In genomic region chr1:183235503-183235902, GRCh38 we compare ENCODE assay signal across 11 cellular contexts. TPM values are rescaled to one million over a fixed set of nuclear protein-coding genes. Genes with fewer than 3 reads are reported as not detected.
A peak's percentile ranks its signal among the peaks of the same experiment; 100 is the strongest.
DNase-seq lines count a peak whose midpoint lies in the region; ATAC-seq, FAIRE-seq and TF ChIP-seq lines count a peak whose summit lies in the region.
"Had no signal": no experiment of that assay in that cellular context is flagged by ENCODE, and none has a peak within 500 bp of the region (broad histone marks: within the 10 kb centered on the region; RNA-seq: fewer than 3 reads in every experiment).

No MANE protein-coding gene starts in this region.

- DNase-seq in SHP77 (lab: John Stamatoyannopoulos, UW) (peak; percentile 77 to 93), foreskin keratinocyte (no peak), pons (ENCODE audit: low spot score) (no peak), left colon (no peak)
- DNase-seq: stimulated activated CD8-positive, alpha-beta memory T cell treated with anti-CD3 and anti-CD28 coated beads, Interleukin-4, amount 100 ng/mL, for 48 hours; T-helper 1 cell had no signal

- no peaks in the 10 kb centered on the region for H3K9me3 ChIP-seq in skeletal muscle satellite cell (replicated peaks; ENCODE audit: low read length)

- peaks cover 4% of the 10 kb centered on the region for H3K4me1 ChIP-seq in foreskin keratinocyte
- H3K4me1 ChIP-seq in skeletal muscle satellite cell (ENCODE audit: control insufficient read depth, insufficient read depth, low read length) = peaks cover 38% of the 10 kb centered on the region

- no peak for TF ChIP-seq CTCF in foreskin keratinocyte (conservative IDR thresholded peaks at IDR 0.05)

- H3K36me3 ChIP-seq in skeletal muscle satellite cell (ENCODE audit: insufficient read depth, low read length) = no peaks in the 10 kb centered on the region

- peak; percentile 82 for FAIRE-seq in G401.6 (lab: Jason Lieb, UNC)

- H3K27ac ChIP-seq in foreskin keratinocyte = peak overlapping the region; percentile 41

- H3K9ac ChIP-seq in skeletal muscle satellite cell (ENCODE audit: low read depth, low read length) = peak overlapping the region; percentile 84

- H3K4me2 ChIP-seq in skeletal muscle satellite cell (ENCODE audit: low read length) = peak overlapping the region; percentile 92

- no peaks in the 10 kb centered on the region for H3K27me3 ChIP-seq in foreskin keratinocyte
- H3K27me3 ChIP-seq in skeletal muscle satellite cell (ENCODE audit: control insufficient read depth, insufficient read depth, low read length) = no peaks in the 10 kb centered on the region

- intact Hi-C loops in left colon (cut with DNase I, micrococcal nuclease) = no loop called here

- ATAC-seq in foreskin keratinocyte (no peak), HG02610 (IDR thresholded peaks at IDR 0.05; ENCODE audit: unreplicated experiment) (no peak), left colon (no peak), GM18870 (IDR thresholded peaks at IDR 0.05; ENCODE audit: unreplicated experiment) (no peak)
- ATAC-seq: activated T-helper 17 cell treated with anti-CD3 and anti-CD28 coated beads, Interleukin-2, amount 50 U/mL, for 72 hours had no signal

- peak overlapping the region; percentile 66 for H3K4me3 ChIP-seq in skeletal muscle satellite cell (ENCODE audit: low read length)

RNA-seq across cellular contexts. Expression of gene LAMC2, which starts 49.4 kb away (rescaled TPM):
- 3,836 and 7,314 TPM in 2 replicates for total RNA-seq in foreskin keratinocyte
- 1,652 and 2,714 TPM in 2 replicates for polyA plus RNA-seq in foreskin keratinocyte
- total RNA-seq in skeletal muscle satellite cell (2012; rRNA removed) = 15.9 and 20.8 TPM in 2 replicates
- total RNA-seq in left colon = 10 to 100 TPM; 30.7 to 55.0 TPM

Comparison
In these comparisons a context has a peak if more than half of its experiments do, and no peak if none do; other contexts are left out.
1. DNase-seq: peak in SHP77 (2 of 2); none in foreskin keratinocyte (0 of 2), pons (single experiment) and left colon (0 of 2).
2. RNA of gene LAMC2, which starts 49.4 kb away (total RNA-seq): 3,836 to 7,314 TPM in foreskin keratinocyte; 30.7 to 55.0 TPM in left colon; every median in the first group is over 10 times any median in the second.